ENCODE assay signal across 8 cellular contexts in the genomic region with DNA sequence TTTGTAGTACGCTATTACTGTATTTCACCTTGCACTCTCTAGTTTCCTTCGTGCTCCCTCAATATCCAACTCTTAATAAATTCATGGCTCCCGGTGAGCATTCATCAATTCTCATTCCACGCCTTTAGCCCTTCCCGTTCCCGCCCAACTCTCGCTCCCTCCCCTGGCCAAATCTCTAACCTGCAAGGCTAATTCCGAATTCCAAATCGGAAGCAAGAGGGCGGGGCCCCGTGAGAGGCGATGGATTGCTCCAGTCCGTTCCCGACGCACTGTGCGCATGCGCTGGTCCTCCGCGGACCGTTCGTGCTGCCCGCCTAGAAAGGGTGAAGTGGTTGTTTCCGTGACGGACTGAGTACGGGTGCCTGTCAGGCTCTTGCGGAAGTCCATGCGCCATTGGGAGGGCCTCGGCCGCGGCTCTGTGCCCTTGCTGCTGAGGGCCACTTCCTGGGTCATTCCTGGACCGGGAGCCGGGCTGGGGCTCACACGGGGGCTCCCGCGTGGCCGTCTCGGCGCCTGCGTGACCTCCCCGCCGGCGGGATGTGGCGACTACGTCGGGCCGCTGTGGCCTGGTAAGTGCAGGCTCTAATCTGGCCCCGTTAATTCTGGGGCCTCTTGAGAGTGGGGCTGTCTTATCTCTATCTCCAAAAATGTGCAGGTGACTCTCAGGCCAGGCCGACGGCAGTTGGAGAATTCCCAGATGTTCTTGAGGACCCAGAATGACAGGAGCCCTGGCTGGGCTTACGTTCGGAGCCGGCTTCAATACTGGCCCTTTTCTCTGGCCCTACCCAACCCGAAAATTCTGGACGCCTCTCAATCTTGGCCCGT. TPM values are rescaled to one million over a fixed set of nuclear protein-coding genes. Genes with fewer than 3 reads are reported as not detected.
DNase-seq lines count a peak whose midpoint lies in the region; ATAC-seq and TF ChIP-seq lines count a peak whose summit lies in the region.

TSS of gene OPA1 (plus strand) at position 368 of the 825 bp plus-strand sequence. CDS start at position 538, 170 bp downstream.

- peak within 1 kb of the TSS; percentile 78 for H3K4me2 ChIP-seq in PC-3 (ENCODE audit: low read length)

- CTCF ChIA-PET in PC-3 (lab: Charles Lee): no interaction called here

- H3K27ac ChIP-seq in PC-3 (ENCODE audit: low read length): peak within 1 kb of the TSS; percentile 57
- peak within 1 kb of the TSS; percentile 73 for H3K27ac ChIP-seq in epithelial cell of prostate

- no peaks in the 10 kb centered on the region for H3K9me2 ChIP-seq in PC-3 (replicated peaks; ENCODE audit: low read length)

- ATAC-seq in GM21619 (IDR thresholded peaks at IDR 0.05; ENCODE audit: unreplicated experiment): peak; percentile 99
- peak; percentile 83 for ATAC-seq in PC-3

- DNase-seq in DMS153 (lab: John Stamatoyannopoulos, UW) (peak; percentile 98), PC-3 (peak; percentile 99), activated T-cell treated with anti-CD3 and anti-CD28 coated beads for 48 hours (ENCODE audit: low read depth) (peak; percentile 88), epithelial cell of prostate (ENCODE audit: low read depth, low spot score) (peak; percentile 93), mucosa of gallbladder (ENCODE audit: low spot score) (peak; percentile 97)
- peak; percentile 94 for DNase-seq in Jurkat, Clone E6-1 (ENCODE audit: low read depth, low spot score)
- DNase-seq in stimulated activated CD8-positive, alpha-beta memory T cell treated with anti-CD3 and anti-CD28 coated beads, Interleukin-4, amount 100 ng/mL, for 4 hours (ENCODE audit: low read depth in 2 of 2, low spot score in 1 of 2): peak; percentile 77 to 82

- no peaks in the 10 kb centered on the region for H3F3A ChIP-seq in PC-3 (ENCODE audit: low read length, unreplicated experiment)

- H3K36me3 ChIP-seq in PC-3 (ENCODE audit: low read depth, low read length): peaks cover 8% of the 10 kb centered on the region; the same call in 1 of the 2 replicates

- TF ChIP-seq CTCF in PC-3 (conservative IDR thresholded peaks at IDR 0.05; ENCODE audit: low read depth, low read length): peak; percentile 37; the same call in 1 of the 2 replicates

- peak within 1 kb of the TSS; percentile 69 for H3K4me3 ChIP-seq in Jurkat, Clone E6-1 (ENCODE audit: low read length)
- peak within 1 kb of the TSS; percentile 97 for H3K4me3 ChIP-seq in PC-3 (ENCODE audit: low read length)

- no peaks in the 10 kb centered on the region for H3K9me3 ChIP-seq in PC-3 (ENCODE audit: low read length)

- peak within 1 kb of the TSS; percentile 94 for H2AFZ ChIP-seq in PC-3 (ENCODE audit: low read length)

- no peaks in the 10 kb centered on the region for H3K27me3 ChIP-seq in PC-3 (ENCODE audit: low read length)

- intact Hi-C loops in PC-3 (cut with micrococcal nuclease): loop anchor here (5.0 kb wide), 2 partner anchors 676 to 776 kb away; partner anchors contain the start of gene MB21D2

- peaks cover 25% of the 10 kb centered on the region for H3K4me1 ChIP-seq in PC-3 (ENCODE audit: insufficient read depth, low read length)

- peaks cover 6% of the 10 kb centered on the region; the same call in 1 of the 2 replicates for H4K20me1 ChIP-seq in PC-3 (ENCODE audit: low read length)

- TSS peak; percentile 34 for BruUV-seq in PC-3 (replicated peaks; lab: Mats Ljungman, UMichigan)

- POLR2A ChIA-PET in PC-3 (lab: Charles Lee; ENCODE audit: unreplicated experiment): no interaction called here

- peaks cover 50% of the 10 kb centered on the region for H3K79me2 ChIP-seq in PC-3 (ENCODE audit: low read length)

- peak within 1 kb of the TSS; percentile 96 for H3K9ac ChIP-seq in PC-3 (ENCODE audit: low read length)

RNA-seq across cellular contexts. Expression of gene OPA1, which starts in this region (rescaled TPM):
- polyA plus RNA-seq in Jurkat, Clone E6-1 (2012; ENCODE audit: insufficient read depth, insufficient read length): 30.5 TPM
- 68.0 and 93.8 TPM in 2 replicates for total RNA-seq in PC-3 (2014; rRNA removed)
- 41.5 TPM for total RNA-seq in mucosa of gallbladder

Comparison
In these comparisons a context has a peak if more than half of its experiments do, and no peak if none do; other contexts are left out.
1. Peak in every context shown above with its lines: DNase-seq, ATAC-seq, H3K4me3 ChIP-seq and H3K27ac ChIP-seq.